Comparison of ENCODE assay signal across 1 cellular context in genomic region chr5:168162464-168162863, GRCh38.
TF ChIP-seq lines count a peak whose summit lies in the region.

No MANE protein-coding gene starts in this region.

TF ChIP-seq in GM23338, 12 proteins besides CTCF, POLR2A, EP300 and RAD21 (continued from another document):
- no peak for TF ChIP-seq ZNF462 (CRISPR knock-in tag; IDR thresholded peaks at IDR 0.05)
